28 cellular contexts compared by ENCODE assay signal in genomic region chr1:205014772-205015171, GRCh38. TPM values are rescaled to one million over a fixed set of nuclear protein-coding genes. Genes with fewer than 3 reads are reported as not detected.
DNase-seq lines count a peak whose midpoint lies in the region; ATAC-seq, FAIRE-seq and TF ChIP-seq lines count a peak whose summit lies in the region.
"Had no signal": no experiment of that assay in that cellular context is flagged by ENCODE, and none has a peak within 500 bp of the region (broad histone marks: within the 10 kb centered on the region; RNA-seq: fewer than 3 reads in every experiment).

No MANE protein-coding gene starts in this region.

- peak overlapping the region in 55 of 59 donors; percentile 38 to 89 (median 76) for H3K27ac ChIP-seq in dorsolateral prefrontal cortex
- H3K27ac ChIP-seq: body of pancreas, coronary artery, sigmoid colon, transverse colon had no signal

- H3K9ac ChIP-seq in NT2/D1 (ENCODE audit: insufficient read length, low read depth), result peak overlapping the region; percentile 14

- intact Hi-C loops in dorsolateral prefrontal cortex (cut with DNase I), result no loop called here

- no peaks in the 10 kb centered on the region for H3K9me3 ChIP-seq in NT2/D1 (ENCODE audit: insufficient read depth, low read length)
- H3K9me3 ChIP-seq: body of pancreas, sigmoid colon, transverse colon had no signal

- H3K36me3 ChIP-seq in NT2/D1 (ENCODE audit: insufficient read depth, insufficient read length, low read length), result no peaks in the 10 kb centered on the region
- H3K36me3 ChIP-seq: transverse colon had no signal

- no peak for ATAC-seq in HG03159 (IDR thresholded peaks at IDR 0.05; ENCODE audit: unreplicated experiment)
- ATAC-seq in GM19455 (IDR thresholded peaks at IDR 0.05; ENCODE audit: unreplicated experiment), result no peak
- ATAC-seq: activated CD4-positive, CD25-positive, alpha-beta regulatory T cell treated with anti-CD3 and anti-CD28 coated beads, Interleukin-2, amount 50 U/mL, for 24 hours; activated naive CD8-positive, alpha-beta T cell treated with anti-CD3 and anti-CD28 coated beads, Interleukin-2, amount 50 U/mL, for 24 hours; body of pancreas; natural killer cell treated with Interleukin-12 subunit alpha and Interleukin-12 subunit beta and Interleukin-15 and Interleukin-18, amount 100 ng/mL, for 72 hours had no signal

- H3K4me3 ChIP-seq in NT2/D1 (ENCODE audit: insufficient read length, low read depth) (no peak overlapping the region), dorsolateral prefrontal cortex (no peak overlapping the region)
- H3K4me3 ChIP-seq: body of pancreas, coronary artery, sigmoid colon, transverse colon had no signal

- TF ChIP-seq POLR2A in GM12891 (IDR thresholded peaks at IDR 0.05; ENCODE audit: low read depth, low read length), result no peak
- TF ChIP-seq POLR2A in GM12892 (IDR thresholded peaks at IDR 0.05; ENCODE audit: low read depth, low read length), result no peak

- no peak for TF ChIP-seq CTCF in dorsolateral prefrontal cortex (IDR thresholded peaks at IDR 0.05 in 54 of 56, conservative IDR thresholded peaks at IDR 0.05 in 2 of 56; ENCODE audit: low read depth in 1 of 56, partially characterized antibody in 56 of 56)

- FAIRE-seq in GM12891 (lab: Jason Lieb, UNC), result no peak
- FAIRE-seq in GM12892 (lab: Jason Lieb, UNC), result no peak
- FAIRE-seq: D721Med, endometrium, islet of Langerhans had no signal

- H3K27me3 ChIP-seq in NT2/D1 (ENCODE audit: insufficient read depth, insufficient read length) (peaks cover 32% of the 10 kb centered on the region), dorsolateral prefrontal cortex (no peaks in the 10 kb centered on the region)
- H3K27me3 ChIP-seq: body of pancreas, sigmoid colon, transverse colon had no signal

- DNase-seq in Ammon's horn (ENCODE audit: low spot score) (peak; percentile 37), GM12891 (ENCODE audit: insufficient read length, low spot score) (no peak), NT2/D1 (ENCODE audit: low read depth, low spot score) (no peak), dorsolateral prefrontal cortex (peak in 1 of 10 donors; percentile 25), SW 1271 (lab: John Stamatoyannopoulos, UW) (no peak), GM12892 (ENCODE audit: insufficient read length) (no peak)
- DNase-seq: activated CD4-positive, alpha-beta memory T cell treated with anti-CD3 and anti-CD28 coated beads for 36 hours; activated effector memory CD4-positive, alpha-beta T cell treated with Interleukin-2 at 50 U/mL for 16 hours; activated naive CD8-positive, alpha-beta T cell treated with anti-CD3 and anti-CD28 coated beads, Interleukin-2, amount 50 U/mL, for 24 hours; body of pancreas; EL; midbrain; NCI-H1417 treated with DMSO at 0.1 percent for 48 hours; NCI-H748 treated with DMSO at 0.1 percent for 48 hours; sigmoid colon; stimulated activated CD4-positive, alpha-beta T cell treated with anti-CD3 and anti-CD28 coated beads, Interleukin-15, amount 100 ng/mL, for 24 hours; T1000; transverse colon had no signal

- H3K4me1 ChIP-seq in NT2/D1 (ENCODE audit: insufficient read depth, insufficient read length), result peaks cover 30% of the 10 kb centered on the region

TF ChIP-seq in GM12891, 5 proteins besides CTCF, POLR2A, EP300 and RAD21:
- TF ChIP-seq SPI1 (IDR thresholded peaks at IDR 0.05; ENCODE audit: low read depth, low read length), result peak; percentile 38; the same call in 1 of the 2 replicates
- TF ChIP-seq POU2F2 (IDR thresholded peaks at IDR 0.05; ENCODE audit: low read depth, low read length), result no peak

RNA-seq across cellular contexts. Expression of gene CNTN2, which starts 28.2 kb away (rescaled TPM):
- 0.01 TPM for polyA plus RNA-seq in GM12891 (2012; ENCODE audit: low read depth, missing spikeins)
- 1,000 to 10,000 TPM in 1 of 120 experiments, 100 to 1,000 TPM in 115, 10 to 100 TPM in 4; 87.4 to 1,120 (median 263) TPM for total RNA-seq in dorsolateral prefrontal cortex
- 0.19 TPM for polyA plus RNA-seq in GM12892 (2012; ENCODE audit: missing spikeins)
- total RNA-seq: activated CD4-positive, alpha-beta memory T cell treated with anti-CD3 and anti-CD28 coated beads for 36 hours; body of pancreas; fibroblast of lung; natural killer cell treated with Interleukin-12 subunit alpha and Interleukin-12 subunit beta and Interleukin-15 and Interleukin-18, amount 100 ng/mL, for 72 hours; OCI-LY7 had no signal
- polyA plus RNA-seq: fibroblast of lung had no signal
